Comparison of ENCODE assay signal across 9 cellular contexts in the genomic region with DNA sequence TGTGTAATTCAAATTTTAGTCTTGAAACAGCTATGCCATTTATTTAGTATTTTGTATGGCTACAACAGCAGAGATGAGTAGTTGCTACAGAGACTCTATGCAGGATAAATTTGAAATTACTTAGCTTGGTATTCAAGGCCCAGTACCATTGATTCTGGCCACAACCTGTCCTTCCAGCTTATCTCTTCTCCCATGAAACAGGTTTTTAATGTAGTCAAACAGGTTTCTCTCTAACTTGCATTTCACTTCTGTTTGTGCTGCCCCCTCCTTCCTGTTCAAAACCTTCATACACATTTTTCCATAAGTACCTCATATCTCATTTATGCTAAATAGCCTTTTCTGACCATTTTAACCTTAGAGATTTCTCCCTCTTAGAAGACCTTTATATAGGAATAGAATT. TPM values are rescaled to one million over a fixed set of nuclear protein-coding genes. Genes with fewer than 3 reads are reported as not detected.
DNase-seq lines count a peak whose midpoint lies in the region; ATAC-seq, FAIRE-seq and TF ChIP-seq lines count a peak whose summit lies in the region.
"Had no signal": no experiment of that assay in that cellular context is flagged by ENCODE, and none has a peak within 500 bp of the region (broad histone marks: within the 10 kb centered on the region; RNA-seq: fewer than 3 reads in every experiment).

No MANE protein-coding gene starts in this region.

- TF ChIP-seq CTCF in kidney (IDR thresholded peaks at IDR 0.05; ENCODE audit: borderline replicate concordance, extremely low read depth, insufficient read depth), result no peak

- H3K36me3 Mint-ChIP-seq in activated T-helper 1 cell treated with anti-CD3 and anti-CD28 coated beads, Interleukin-12 subunit alpha, Interleukin-12 subunit beta, Interleukin-2, Interleukin-4 antibody, amounts not matched to agents 30 ng/mL and 10 ng/mL and 1 ng/mL, durations not matched to agents 14 hours and 24 hours and 36 hours (ENCODE audit: low read depth), result peaks cover 2% of the 10 kb centered on the region
- no peaks in the 10 kb centered on the region for H3K36me3 Mint-ChIP-seq in naive thymus-derived CD4-positive, alpha-beta T cell

- H3K9ac ChIP-seq in BLaER1 treated with 17β-estradiol and CSF1 and Interleukin-3, amounts not matched to agents 10 nM and 100 nM, result no peak overlapping the region; a peak in 1 of 22 replicates
- H3K9ac ChIP-seq in kidney (ENCODE audit: low read length in 2 of 2), result no peak overlapping the region

- H3K9me3 Mint-ChIP-seq in activated T-helper 1 cell treated with anti-CD3 and anti-CD28 coated beads, Interleukin-12 subunit alpha, Interleukin-12 subunit beta, Interleukin-2, Interleukin-4 antibody, amounts not matched to agents 30 ng/mL and 10 ng/mL and 1 ng/mL, durations not matched to agents 14 hours and 24 hours and 36 hours, result no peaks in the 10 kb centered on the region
- peaks cover 0 to 2% (median 0%) of the 10 kb centered on the region in 11 donors for H3K9me3 Mint-ChIP-seq in naive thymus-derived CD4-positive, alpha-beta T cell

- no peaks in the 10 kb centered on the region for H3K27me3 ChIP-seq in BLaER1 treated with 17β-estradiol and CSF1 and Interleukin-3, amounts not matched to agents 10 nM and 100 nM
- H3K27me3 ChIP-seq in naive thymus-derived CD4-positive, alpha-beta T cell (ENCODE audit: control insufficient read depth in 2 of 2, insufficient read depth in 2 of 2, low read length in 2 of 2), result no peaks in the 10 kb centered on the region

- H3K4me2 ChIP-seq in BLaER1 treated with 17β-estradiol and CSF1 and Interleukin-3, amounts not matched to agents 10 nM and 100 nM, result peak overlapping the region; percentile 72 to 96 (median 87)

- no peak overlapping the region for H3K27ac ChIP-seq in BLaER1 treated with 17β-estradiol and CSF1 and Interleukin-3, amounts not matched to agents 10 nM and 100 nM
- peak overlapping the region; percentile 100 for H3K27ac ChIP-seq in naive thymus-derived CD4-positive, alpha-beta T cell (ENCODE audit: low read depth, low read length)
- peak overlapping the region in 1 of 2 donors; percentile 37 for H3K27ac ChIP-seq in kidney (ENCODE audit: low read depth in 2 of 2, low read length in 2 of 2)

- CTCF ChIA-PET in naive thymus-derived CD4-positive, alpha-beta T cell (lab: Charles Lee), result interaction anchor here (1.2 to 2.4 kb wide), 2 partner anchors 46 to 56 kb away, joined by 3 to 12 read pairs; no protein-coding TSS in a partner anchor

- H3K27ac Mint-ChIP-seq in activated T-helper 1 cell treated with anti-CD3 and anti-CD28 coated beads, Interleukin-12 subunit alpha, Interleukin-12 subunit beta, Interleukin-2, Interleukin-4 antibody, amounts not matched to agents 30 ng/mL and 10 ng/mL and 1 ng/mL, durations not matched to agents 14 hours and 24 hours and 36 hours, result peak overlapping the region; percentile 76
- peak overlapping the region in 2 of 9 donors; percentile 67 to 94 for H3K27ac Mint-ChIP-seq in naive thymus-derived CD4-positive, alpha-beta T cell

- H3K27me3 Mint-ChIP-seq in activated T-helper 1 cell treated with anti-CD3 and anti-CD28 coated beads, Interleukin-12 subunit alpha, Interleukin-12 subunit beta, Interleukin-2, Interleukin-4 antibody, amounts not matched to agents 30 ng/mL and 10 ng/mL and 1 ng/mL, durations not matched to agents 14 hours and 24 hours and 36 hours (ENCODE audit: insufficient read depth), result no peaks in the 10 kb centered on the region
- H3K27me3 Mint-ChIP-seq in naive thymus-derived CD4-positive, alpha-beta T cell, result no peaks in the 10 kb centered on the region

- peaks cover 23% of the 10 kb centered on the region for H3K4me1 Mint-ChIP-seq in activated T-helper 1 cell treated with anti-CD3 and anti-CD28 coated beads, Interleukin-12 subunit alpha, Interleukin-12 subunit beta, Interleukin-2, Interleukin-4 antibody, amounts not matched to agents 30 ng/mL and 10 ng/mL and 1 ng/mL, durations not matched to agents 14 hours and 24 hours and 36 hours (ENCODE audit: low read depth)
- H3K4me1 Mint-ChIP-seq in naive thymus-derived CD4-positive, alpha-beta T cell, result peaks cover 17 to 51% (median 23%) of the 10 kb centered on the region in 7 donors

- H3K36me3 ChIP-seq in BLaER1 treated with 17β-estradiol and CSF1 and Interleukin-3, amounts not matched to agents 10 nM and 100 nM, result no peaks in the 10 kb centered on the region
- H3K36me3 ChIP-seq in naive thymus-derived CD4-positive, alpha-beta T cell (ENCODE audit: control insufficient read depth in 2 of 3, insufficient read depth in 3 of 3, low read length in 3 of 3), result peaks cover 0 to 6% (median 0%) of the 10 kb centered on the region in 3 experiments
- no peaks in the 10 kb centered on the region for H3K36me3 ChIP-seq in kidney (ENCODE audit: control insufficient read depth in 1 of 2, insufficient read depth in 2 of 2, low read length in 2 of 2)

- peak overlapping the region; percentile 2 for H3K4me3 Mint-ChIP-seq in activated T-helper 1 cell treated with anti-CD3 and anti-CD28 coated beads, Interleukin-12 subunit alpha, Interleukin-12 subunit beta, Interleukin-2, Interleukin-4 antibody, amounts not matched to agents 30 ng/mL and 10 ng/mL and 1 ng/mL, durations not matched to agents 14 hours and 24 hours and 36 hours
- H3K4me3 Mint-ChIP-seq in naive thymus-derived CD4-positive, alpha-beta T cell, result peak overlapping the region in 1 of 10 donors; percentile 74

- peaks cover 22 to 49% (median 29%) of the 10 kb centered on the region in 10 experiments for H3K4me1 ChIP-seq in BLaER1 treated with 17β-estradiol and CSF1 and Interleukin-3, amounts not matched to agents 10 nM and 100 nM
- peaks cover 43 to 56% of the 10 kb centered on the region in 2 donors for H3K4me1 ChIP-seq in naive thymus-derived CD4-positive, alpha-beta T cell (ENCODE audit: control insufficient read depth in 2 of 2, insufficient read depth in 2 of 2, low read length in 2 of 2)
- H3K4me1 ChIP-seq in kidney (ENCODE audit: control insufficient read depth in 1 of 2, insufficient read depth in 1 of 2, low read depth in 1 of 2, low read length in 2 of 2), result peaks cover 14 to 18% of the 10 kb centered on the region in 2 donors

- FAIRE-seq in kidney (lab: Jason Lieb, UNC), result no peak

- POLR2A ChIA-PET in naive thymus-derived CD4-positive, alpha-beta T cell (lab: Charles Lee), result interaction anchor here (0.9 kb wide), 1 partner anchor 10 kb away, joined by 5 read pairs; no protein-coding TSS in a partner anchor

- H3K4me3 ChIP-seq in BLaER1 treated with 17β-estradiol and CSF1 and Interleukin-3, amounts not matched to agents 10 nM and 100 nM, result no peak overlapping the region
- H3K4me3 ChIP-seq in naive thymus-derived CD4-positive, alpha-beta T cell (ENCODE audit: low read length), result no peak overlapping the region
- H3K4me3 ChIP-seq in kidney (ENCODE audit: low read length in 2 of 2), result no peak overlapping the region

- no peak for ATAC-seq in naive thymus-derived CD4-positive, alpha-beta T cell
- no peak for ATAC-seq in GM21526 (IDR thresholded peaks at IDR 0.05; ENCODE audit: low FRiP score, unreplicated experiment)

- intact Hi-C loops in activated T-helper 1 cell treated with anti-CD3 and anti-CD28 coated beads, Interleukin-12 subunit alpha, Interleukin-12 subunit beta, Interleukin-2, Interleukin-4 antibody, amounts not matched to agents 30 ng/mL and 10 ng/mL and 1 ng/mL, durations not matched to agents 14 hours and 24 hours and 36 hours (cut with micrococcal nuclease), result loop anchor here (1.0 to 10.0 kb wide), 4 partner anchors 36 to 1430 kb away; a partner anchor contains a TSS
- intact Hi-C loops in naive thymus-derived CD4-positive, alpha-beta T cell (cut with micrococcal nuclease), result loop anchor here (10.0 kb wide), 2 partner anchors 350 to 520 kb away; no protein-coding TSS in a partner anchor
- intact Hi-C loops in kidney (cut with DNase I), result no loop called here

- peaks cover 36 to 75% (median 73%) of the 10 kb centered on the region in 11 experiments; a peak in 20 of 22 replicates for H4K20me1 ChIP-seq in BLaER1 treated with 17β-estradiol and CSF1 and Interleukin-3, amounts not matched to agents 10 nM and 100 nM

- no peaks in the 10 kb centered on the region; a peak in 1 of 22 replicates for H3K9me3 ChIP-seq in BLaER1 treated with 17β-estradiol and CSF1 and Interleukin-3, amounts not matched to agents 10 nM and 100 nM (replicated peaks in 1 of 11)
- H3K9me3 ChIP-seq in naive thymus-derived CD4-positive, alpha-beta T cell (ENCODE audit: control insufficient read depth in 2 of 3, low read length in 3 of 3), result no peaks in the 10 kb centered on the region
- H3K9me3 ChIP-seq in kidney (ENCODE audit: control insufficient read depth in 1 of 2, low read length in 2 of 2), result no peaks in the 10 kb centered on the region

- DNase-seq in HPDE6-E6E7 (ENCODE audit: extremely low spot score) (peak; percentile 14), SHP77 (lab: John Stamatoyannopoulos, UW) (no peak), kidney (no peak)
- no peak for DNase-seq in activated T-helper 1 cell treated with anti-CD3 and anti-CD28 coated beads, Interleukin-12 subunit alpha, Interleukin-12 subunit beta, Interleukin-2, Interleukin-4 antibody, amounts not matched to agents 30 ng/mL and 10 ng/mL and 1 ng/mL, durations not matched to agents 14 hours and 24 hours and 36 hours (ENCODE audit: low spot score)
- DNase-seq in naive thymus-derived CD4-positive, alpha-beta T cell, result no peak
- DNase-seq in NK-92 treated with Interleukin-12 subunit alpha and Interleukin-12 subunit beta, amount 100 ng/mL, for 24 hours (lab: John Stamatoyannopoulos, UW), result no peak
- DNase-seq: KBM-7 had no signal

RNA-seq across cellular contexts. Expression of a gene that starts 3.3 kb away (rescaled TPM):
- 52.0 and 54.8 TPM in 2 replicates for total RNA-seq in activated T-helper 1 cell treated with anti-CD3 and anti-CD28 coated beads, Interleukin-12 subunit alpha, Interleukin-12 subunit beta, Interleukin-2, Interleukin-4 antibody, amounts not matched to agents 30 ng/mL and 10 ng/mL and 1 ng/mL, durations not matched to agents 14 hours and 24 hours and 36 hours
- total RNA-seq in naive thymus-derived CD4-positive, alpha-beta T cell, result 10 to 100 TPM; 45.6 to 71.8 (median 59.1) TPM
- 10 to 100 TPM; 42.1 to 72.4 TPM for polyA plus RNA-seq in naive thymus-derived CD4-positive, alpha-beta T cell
- 43.3 TPM for total RNA-seq in kidney
- 16.3 TPM for polyA plus RNA-seq in kidney (ENCODE audit: insufficient read depth, low read depth, low replicate concordance)
